Comparison of ENCODE assay signal across 8 cellular contexts in genomic region chr5:1641560-1642166, GRCh38.
DNase-seq lines count a peak whose midpoint lies in the region; ATAC-seq and TF ChIP-seq lines count a peak whose summit lies in the region.

No MANE protein-coding gene starts in this region.

- no peaks in the 10 kb centered on the region for H3K9me3 ChIP-seq in Peyer's patch
- H3K9me3 ChIP-seq in neural progenitor cell (ENCODE audit: low read depth): no peaks in the 10 kb centered on the region

- no peaks in the 10 kb centered on the region for H4K20me1 ChIP-seq in neural progenitor cell (ENCODE audit: low read depth)

- H3K4me3 ChIP-seq in LNCaP clone FGC (ENCODE audit: low read depth, low read length) (no peak overlapping the region), Peyer's patch (no peak overlapping the region), neural progenitor cell (no peak overlapping the region)

- H3K36me3 ChIP-seq in Peyer's patch: no peaks in the 10 kb centered on the region
- H3K36me3 ChIP-seq in neural progenitor cell: no peaks in the 10 kb centered on the region

- peak; percentile 97 for TF ChIP-seq CTCF in LNCaP clone FGC (IDR thresholded peaks at IDR 0.05; ENCODE audit: control insufficient read depth, extremely low read depth, insufficient read depth)
- TF ChIP-seq CTCF in Peyer's patch (IDR thresholded peaks at IDR 0.05): peak; percentile 67 to 95 (median 88)
- peak; percentile 92 for TF ChIP-seq CTCF in neural progenitor cell (IDR thresholded peaks at IDR 0.05)

- peak overlapping the region; percentile 39 for H3K4me3 Mint-ChIP-seq in neural progenitor cell

- no peaks in the 10 kb centered on the region for H3K36me3 Mint-ChIP-seq in neural progenitor cell

- H3K27ac Mint-ChIP-seq in neural progenitor cell: no peak overlapping the region

- H3K9ac ChIP-seq in neural progenitor cell: no peak overlapping the region

- no peak for TF ChIP-seq POLR2A in Peyer's patch (IDR thresholded peaks at IDR 0.05)

- H2AFZ ChIP-seq in neural progenitor cell (replicated peaks): peak overlapping the region; percentile 74

- H3K27me3 ChIP-seq in Peyer's patch (peaks cover 0 to 13% of the 10 kb centered on the region in 2 donors), neural progenitor cell (peaks cover 52% of the 10 kb centered on the region)

- peak; percentile 80 for ATAC-seq in GM21717 (IDR thresholded peaks at IDR 0.05; ENCODE audit: unreplicated experiment)

- H3K27ac ChIP-seq in Peyer's patch: no peak overlapping the region
- H3K27ac ChIP-seq in neural progenitor cell: no peak overlapping the region

- H3F3A ChIP-seq in neural progenitor cell (ENCODE audit: low read depth): peaks cover 15% of the 10 kb centered on the region

- H3K79me2 ChIP-seq in neural progenitor cell (ENCODE audit: low read depth): no peaks in the 10 kb centered on the region

- no peaks in the 10 kb centered on the region for H3K9me3 Mint-ChIP-seq in neural progenitor cell

- H3K4me1 Mint-ChIP-seq in neural progenitor cell: peaks cover 25% of the 10 kb centered on the region

- DNase-seq in D341Med (ENCODE audit: low spot score) (peak; percentile 85), LNCaP clone FGC (ENCODE audit: low read depth) (peak; percentile 65), Peyer's patch (peak; percentile 83 to 95 (median 84)), fibroblast of peridontal ligament (ENCODE audit: extremely low read depth) (peak; percentile 88), neural progenitor cell (ENCODE audit: low spot score) (peak; percentile 91), stromal cell of bone marrow (ENCODE audit: low read depth) (peak; percentile 89)
- peak; percentile 77 to 79 for DNase-seq in activated T-cell treated with anti-CD3 and anti-CD28 coated beads, Interleukin-2, amount 50 U/mL, for 48 hours

- H3K4me2 ChIP-seq in neural progenitor cell: peak overlapping the region; percentile 54

- peaks cover 29% of the 10 kb centered on the region for H3K27me3 Mint-ChIP-seq in neural progenitor cell (ENCODE audit: insufficient read depth, low read depth)

- H3K4me1 ChIP-seq in Peyer's patch (peaks cover 0 to 5% (median 0%) of the 10 kb centered on the region in 4 donors), neural progenitor cell (peaks cover 3% of the 10 kb centered on the region)
